7 cellular contexts compared by ENCODE assay signal in genomic region chr10:14838582-14839304, GRCh38. TPM values are rescaled to one million over a fixed set of nuclear protein-coding genes. Genes with fewer than 3 reads are reported as not detected.
DNase-seq lines count a peak whose midpoint lies in the region; ATAC-seq and TF ChIP-seq lines count a peak whose summit lies in the region.

No MANE protein-coding gene starts in this region.

- WGBS in right lobe of liver (ENCODE audit: insufficient coverage, low coverage, low lambda C conversion rate, missing lambda C conversion rate) = 4% methylated on average over 9 of the region's 60 CpGs

- TF ChIP-seq CTCF in coronary artery (IDR thresholded peaks at IDR 0.05) (no peak), right lobe of liver (IDR thresholded peaks at IDR 0.05) (no peak)

- no peaks in the 10 kb centered on the region for H3K9me3 ChIP-seq in right lobe of liver

- peaks cover 0 to 10% (median 4%) of the 10 kb centered on the region in 4 donors for H3K4me1 ChIP-seq in right lobe of liver

- intact Hi-C loops in right lobe of liver (cut with DNase I) = no loop called here

- H3K27ac ChIP-seq in coronary artery = peak overlapping the region; percentile 90 to 97
- peak overlapping the region; percentile 80 to 88 (median 82) for H3K27ac ChIP-seq in right lobe of liver

- peaks cover 0 to 23% (median 3%) of the 10 kb centered on the region in 4 donors for H3K36me3 ChIP-seq in right lobe of liver

- H3K4me3 ChIP-seq in coronary artery (peak overlapping the region; percentile 97), right lobe of liver (peak overlapping the region; percentile 91 to 97 (median 91))

- no peak for TF ChIP-seq POLR2A in right lobe of liver (IDR thresholded peaks at IDR 0.05)

- H3K27me3 ChIP-seq in right lobe of liver = no peaks in the 10 kb centered on the region

- DNase-seq in T1000 (lab: John Stamatoyannopoulos, UW) = peak; percentile 79
- DNase-seq in coronary artery (ENCODE audit: low spot score) = peak; percentile 76
- peak; percentile 56 to 70 (median 58) for DNase-seq in right lobe of liver
- peak; percentile 4 for DNase-seq in stimulated activated CD8-positive, alpha-beta memory T cell treated with anti-CD3 and anti-CD28 coated beads, Interleukin-4, amount 100 ng/mL, for 24 hours (ENCODE audit: low read depth)
- DNase-seq in NCI-H446 (lab: John Stamatoyannopoulos, UW) = no peak

- ATAC-seq in GM18502 (IDR thresholded peaks at IDR 0.05; ENCODE audit: poor library complexity, unreplicated experiment) (peak; percentile 7), HG03342 (IDR thresholded peaks at IDR 0.05; ENCODE audit: unreplicated experiment) (peak; percentile 7), right lobe of liver (peak in 2 of 4 donors; percentile 3 to 4)

RNA-seq across cellular contexts. Expression of gene HSPA14, which starts 0.6 kb away (rescaled TPM):
- total RNA-seq in right lobe of liver = 1 to 10 TPM; 2.7 to 8.6 (median 4.9) TPM

RNA-seq across cellular contexts. Expression of gene MSANTD7, which starts 0.6 kb away (rescaled TPM):
- total RNA-seq in right lobe of liver = 1 to 10 TPM; 2.2 to 6.0 (median 3.2) TPM

RNA-seq across cellular contexts. Expression of gene CDNF, which starts 0.9 kb away (rescaled TPM):
- 1 to 10 TPM in 5 of 6 experiments, under 1 TPM in 1; 0.93 to 4.5 (median 3.7) TPM for total RNA-seq in right lobe of liver

RNA-seq across cellular contexts. Expression of gene SUV39H2, which starts 39.9 kb away (rescaled TPM):
- total RNA-seq in right lobe of liver = 1 to 10 TPM; 2.8 to 6.0 (median 4.1) TPM

Comparison
In these comparisons a context has a peak if more than half of its experiments do, and no peak if none do; other contexts are left out.
1. DNase-seq: peak in T1000 (single experiment), coronary artery (single experiment), right lobe of liver (3 of 3) and stimulated activated CD8-positive, alpha-beta memory T cell treated with anti-CD3 and anti-CD28 coated beads, Interleukin-4, amount 100 ng/mL, for 24 hours (single experiment); none in NCI-H446 (0 of 2).